In the genomic region with DNA sequence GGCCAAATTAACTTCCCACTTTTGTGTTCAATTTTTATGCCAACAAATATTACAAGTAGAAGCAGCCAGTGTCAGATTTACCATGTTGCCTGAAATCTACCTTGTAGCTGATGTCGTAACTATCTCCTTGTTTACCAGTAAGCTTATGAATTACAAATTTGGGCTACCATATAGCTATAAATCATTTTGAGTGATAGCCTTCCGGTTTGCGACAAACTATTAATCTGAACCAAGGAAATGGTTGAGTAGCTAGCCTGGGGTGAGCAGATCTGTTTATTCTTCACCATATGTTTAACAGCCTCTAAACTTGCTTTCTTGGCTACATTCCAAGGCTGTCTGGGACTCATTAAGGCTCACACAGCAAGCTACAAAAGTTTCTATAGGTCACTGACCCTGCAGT, we compare ENCODE assay signal across 17 cellular contexts.
"Had no signal": no experiment of that assay in that cellular context is flagged by ENCODE, and none has a peak within 500 bp of the region (broad histone marks: within the 10 kb centered on the region; RNA-seq: fewer than 3 reads in every experiment).

No MANE protein-coding gene starts in this region.

- H3K27me3 ChIP-seq: heart left ventricle, ovary, testis had no signal

- H3K4me3 Mint-ChIP-seq: activated CD8-positive, alpha-beta T cell treated with anti-CD3 and anti-CD28 coated beads, Interleukin-2, amount 10 ng/mL, durations not matched to agents 7 days and 5 days; activated naive CD8-positive, alpha-beta T cell treated with anti-CD3 and anti-CD28 coated beads, Interleukin-2, amount 50 U/mL, for 24 hours; activated T-helper 1 cell treated with anti-CD3 and anti-CD28 coated beads, Interleukin-12 subunit alpha, Interleukin-12 subunit beta, Interleukin-2, Interleukin-4 antibody, amounts not matched to agents 30 ng/mL and 10 ng/mL and 1 ng/mL, durations not matched to agents 14 hours and 24 hours and 36 hours; natural killer cell treated with Interleukin-12 subunit alpha and Interleukin-12 subunit beta and Interleukin-15 and Interleukin-18, amount 100 ng/mL, for 72 hours had no signal

- H3K36me3 ChIP-seq: heart left ventricle, ovary, prostate gland had no signal

- H3K9me3 ChIP-seq: heart left ventricle, ovary, prostate gland, testis had no signal

- H3K4me1 ChIP-seq: heart left ventricle, prostate gland, testis had no signal

- ATAC-seq: activated CD8-positive, alpha-beta T cell treated with anti-CD3 and anti-CD28 coated beads, Interleukin-2, amount 10 ng/mL, durations not matched to agents 7 days and 5 days; activated naive CD8-positive, alpha-beta T cell treated with anti-CD3 and anti-CD28 coated beads, Interleukin-2, amount 50 U/mL, for 24 hours; heart left ventricle; natural killer cell treated with Interleukin-12 subunit alpha and Interleukin-12 subunit beta and Interleukin-15 and Interleukin-18, amount 100 ng/mL, for 72 hours had no signal

- H3K27me3 Mint-ChIP-seq: activated naive CD8-positive, alpha-beta T cell treated with anti-CD3 and anti-CD28 coated beads, Interleukin-2, amount 50 U/mL, for 24 hours; natural killer cell treated with Interleukin-12 subunit alpha and Interleukin-12 subunit beta and Interleukin-15 and Interleukin-18, amount 100 ng/mL, for 72 hours had no signal

- H3K4me1 Mint-ChIP-seq: activated naive CD8-positive, alpha-beta T cell treated with anti-CD3 and anti-CD28 coated beads, Interleukin-2, amount 50 U/mL, for 24 hours had no signal

- H3K27ac Mint-ChIP-seq: activated CD8-positive, alpha-beta T cell treated with anti-CD3 and anti-CD28 coated beads, Interleukin-2, amount 10 ng/mL, durations not matched to agents 7 days and 5 days; activated naive CD8-positive, alpha-beta T cell treated with anti-CD3 and anti-CD28 coated beads, Interleukin-2, amount 50 U/mL, for 24 hours; activated T-helper 1 cell treated with anti-CD3 and anti-CD28 coated beads, Interleukin-12 subunit alpha, Interleukin-12 subunit beta, Interleukin-2, Interleukin-4 antibody, amounts not matched to agents 30 ng/mL and 10 ng/mL and 1 ng/mL, durations not matched to agents 14 hours and 24 hours and 36 hours; natural killer cell treated with Interleukin-12 subunit alpha and Interleukin-12 subunit beta and Interleukin-15 and Interleukin-18, amount 100 ng/mL, for 72 hours had no signal

- H3K4me3 ChIP-seq: heart left ventricle, ovary, prostate gland, testis had no signal

- H3K36me3 Mint-ChIP-seq: natural killer cell treated with Interleukin-12 subunit alpha and Interleukin-12 subunit beta and Interleukin-15 and Interleukin-18, amount 100 ng/mL, for 72 hours had no signal

- DNase-seq: activated CD4-positive, alpha-beta T cell treated with anti-CD3 and anti-CD28 coated beads for 1 hour; activated CD4-positive, alpha-beta T cell treated with anti-CD3 and anti-CD28 coated beads, Interleukin-2, amount 50 U/mL, for 1 hour; activated CD8-positive, alpha-beta T cell treated with anti-CD3 and anti-CD28 coated beads, Interleukin-2, amount 10 ng/mL, durations not matched to agents 7 days and 5 days; activated gamma-delta T cell; activated naive CD4-positive, alpha-beta T cell treated with anti-CD3 and anti-CD28 coated beads, Interleukin-2, amount 50 U/mL, for 16 hours; activated naive CD8-positive, alpha-beta T cell treated with anti-CD3 and anti-CD28 coated beads, Interleukin-2, amount 50 U/mL, for 24 hours; cortex of kidney; heart left ventricle; ovary; stimulated activated CD4-positive, alpha-beta T cell treated with anti-CD3 and anti-CD28 coated beads, Interleukin-2, amount 100 ng/mL, for 48 hours; stimulated activated naive CD4-positive, alpha-beta T cell; testis; trophoblast cell had no signal

- H3K9me3 Mint-ChIP-seq: activated T-helper 1 cell treated with anti-CD3 and anti-CD28 coated beads, Interleukin-12 subunit alpha, Interleukin-12 subunit beta, Interleukin-2, Interleukin-4 antibody, amounts not matched to agents 30 ng/mL and 10 ng/mL and 1 ng/mL, durations not matched to agents 14 hours and 24 hours and 36 hours had no signal

- H3K27ac ChIP-seq: epithelial cell of prostate, heart left ventricle, ovary, prostate gland, testis had no signal
